8 cellular contexts compared by ENCODE assay signal in genomic region chr15:98853593-98854420, GRCh38.
DNase-seq lines count a peak whose midpoint lies in the region; ATAC-seq, FAIRE-seq and TF ChIP-seq lines count a peak whose summit lies in the region.

No MANE protein-coding gene starts in this region.

- peaks cover 6 to 29% of the 10 kb centered on the region in 2 donors for H3K4me1 ChIP-seq in breast epithelium
- peaks cover 17% of the 10 kb centered on the region for H3K4me1 ChIP-seq in mucosa of descending colon (ENCODE audit: low read depth)

- peaks cover 3% of the 10 kb centered on the region for H3K27me3 Mint-ChIP-seq in HFFc6 (ENCODE audit: insufficient read depth)

- intact Hi-C loops in breast epithelium (cut with DNase I; ENCODE audit: low total_unique reads), result no loop called here
- intact Hi-C loops in mucosa of descending colon (cut with DNase I, micrococcal nuclease), result no loop called here

- peak overlapping the region; percentile 90 for H3K4me3 Mint-ChIP-seq in HFFc6

- H3K27ac ChIP-seq in 22Rv1 (peak overlapping the region; percentile 71; the same call in 1 of the 2 replicates), breast epithelium (peak overlapping the region; percentile 88 to 94)

- H3K9me3 Mint-ChIP-seq in HFFc6, result no peaks in the 10 kb centered on the region

- FAIRE-seq in frontal cortex (lab: Jason Lieb, UNC), result no peak

- peak overlapping the region; percentile 82 for H3K27ac Mint-ChIP-seq in HFFc6

- H3K4me3 ChIP-seq in breast epithelium, result peak overlapping the region in 2 of 3 donors; percentile 74 to 78
- H3K4me3 ChIP-seq in mucosa of descending colon, result peak overlapping the region; percentile 17

- no peak for TF ChIP-seq POLR2A in breast epithelium (IDR thresholded peaks at IDR 0.05)

- DNase-seq in HFFc6, result no peak
- peak in 1 of 2 donors; percentile 40 for DNase-seq in breast epithelium (ENCODE audit: low spot score in 2 of 2)
- DNase-seq in mucosa of descending colon, result peak in 2 of 3 donors; percentile 48 to 57
- DNase-seq in frontal cortex (ENCODE audit: low spot score in 2 of 2), result no peak
- no peak for DNase-seq in GM19238 (ENCODE audit: insufficient read length, low spot score)
- no peak for DNase-seq in activated effector memory CD4-positive, alpha-beta T cell treated with anti-CD3 and anti-CD28 coated beads, Interleukin-2, amount 50 U/mL, for 16 hours
- DNase-seq in germinal center (ENCODE audit: low spot score), result no peak

- H3K9me3 ChIP-seq in breast epithelium (no peaks in the 10 kb centered on the region), mucosa of descending colon (no peaks in the 10 kb centered on the region)

- peak; percentile 26 for ATAC-seq in mucosa of descending colon

- H3K4me1 Mint-ChIP-seq in HFFc6 (ENCODE audit: low read depth), result peaks cover 93% of the 10 kb centered on the region

- no peak for TF ChIP-seq CTCF in 22Rv1 (IDR thresholded peaks at IDR 0.05)
- no peak for TF ChIP-seq CTCF in HFFc6 (IDR thresholded peaks at IDR 0.05)
- TF ChIP-seq CTCF in breast epithelium (IDR thresholded peaks at IDR 0.05), result no peak
- no peak for TF ChIP-seq CTCF in mucosa of descending colon (IDR thresholded peaks at IDR 0.05)

- peaks cover 6% of the 10 kb centered on the region; the same call in 1 of the 2 replicates for H3K36me3 Mint-ChIP-seq in HFFc6 (ENCODE audit: low read depth)

- no peaks in the 10 kb centered on the region for H3K27me3 ChIP-seq in breast epithelium

- H3K36me3 ChIP-seq in breast epithelium, result no peaks in the 10 kb centered on the region
- H3K36me3 ChIP-seq in mucosa of descending colon (ENCODE audit: low read depth), result no peaks in the 10 kb centered on the region

Comparison
In these comparisons a context has a peak if more than half of its experiments do, and no peak if none do; other contexts are left out.
1. DNase-seq: peak in mucosa of descending colon (2 of 3); none in HFFc6 (single experiment), frontal cortex (0 of 2), GM19238 (single experiment), activated effector memory CD4-positive, alpha-beta T cell treated with anti-CD3 and anti-CD28 coated beads, Interleukin-2, amount 50 U/mL, for 16 hours (single experiment) and germinal center (single experiment).